ENCODE assay signal across 18 cellular contexts in genomic region chr7:140013676-140014075, GRCh38. TPM values are rescaled to one million over a fixed set of nuclear protein-coding genes. Genes with fewer than 3 reads are reported as not detected.
DNase-seq lines count a peak whose midpoint lies in the region; ATAC-seq lines count a peak whose summit lies in the region.
"Had no signal": no experiment of that assay in that cellular context is flagged by ENCODE, and none has a peak within 500 bp of the region (broad histone marks: within the 10 kb centered on the region; RNA-seq: fewer than 3 reads in every experiment).

No MANE protein-coding gene starts in this region.

- ATAC-seq in stimulated activated effector memory CD8-positive, alpha-beta T cell treated with anti-CD3 and anti-CD28 coated beads, Interleukin-12 subunit alpha, Interleukin-12 subunit beta, amount 100 ng/mL, for 72 hours, result no peak
- ATAC-seq: A549, HepG2 had no signal

- H3K4me3 Mint-ChIP-seq in stimulated activated effector memory CD8-positive, alpha-beta T cell treated with anti-CD3 and anti-CD28 coated beads, Interleukin-12 subunit alpha, Interleukin-12 subunit beta, amount 100 ng/mL, for 72 hours, result no peak overlapping the region
- H3K4me3 Mint-ChIP-seq: CD4-positive, alpha-beta T cell; IgD-negative memory B cell had no signal

- H3K4me1 Mint-ChIP-seq in stimulated activated effector memory CD8-positive, alpha-beta T cell treated with anti-CD3 and anti-CD28 coated beads, Interleukin-12 subunit alpha, Interleukin-12 subunit beta, amount 100 ng/mL, for 72 hours, result no peaks in the 10 kb centered on the region

- DNase-seq in activated effector memory CD4-positive, alpha-beta T cell treated with anti-CD3 and anti-CD28 coated beads, Interleukin-2, amount 50 U/mL, for 16 hours, result peak; percentile 55
- no peak for DNase-seq in activated effector memory CD4-positive, alpha-beta T cell treated with Interleukin-2 at 50 U/mL for 16 hours
- DNase-seq in mesenteric fat pad (ENCODE audit: low spot score) (peak; percentile 43), NCI-H1694 treated with DMSO at 0.1 percent for 48 hours (lab: John Stamatoyannopoulos, UW) (no peak), DMS114 treated with DMSO at 0.1 percent for 48 hours (lab: John Stamatoyannopoulos, UW; ENCODE audit: unreplicated experiment) (no peak)
- DNase-seq in stimulated activated effector memory CD8-positive, alpha-beta T cell treated with anti-CD3 and anti-CD28 coated beads, Interleukin-12 subunit alpha, Interleukin-12 subunit beta, amount 100 ng/mL, for 72 hours (ENCODE audit: low spot score in 2 of 2), result no peak
- DNase-seq in activated CD4-positive, CD25-positive, alpha-beta regulatory T cell (lab: John Stamatoyannopoulos, UW), result no peak
- DNase-seq: AML-193; Caco-2; CD4-positive, alpha-beta T cell; DMS153; DMS79; GDM1; GOT3; H7 had no signal

- H3K36me3 Mint-ChIP-seq in stimulated activated effector memory CD8-positive, alpha-beta T cell treated with anti-CD3 and anti-CD28 coated beads, Interleukin-12 subunit alpha, Interleukin-12 subunit beta, amount 100 ng/mL, for 72 hours, result peaks cover 10% of the 10 kb centered on the region

- H3K27ac Mint-ChIP-seq in stimulated activated effector memory CD8-positive, alpha-beta T cell treated with anti-CD3 and anti-CD28 coated beads, Interleukin-12 subunit alpha, Interleukin-12 subunit beta, amount 100 ng/mL, for 72 hours, result peak overlapping the region; percentile 14
- H3K27ac Mint-ChIP-seq: CD4-positive, alpha-beta T cell; IgD-negative memory B cell had no signal

- no peaks in the 10 kb centered on the region for H3K9me3 Mint-ChIP-seq in stimulated activated effector memory CD8-positive, alpha-beta T cell treated with anti-CD3 and anti-CD28 coated beads, Interleukin-12 subunit alpha, Interleukin-12 subunit beta, amount 100 ng/mL, for 72 hours
- H3K9me3 Mint-ChIP-seq: CD4-positive, alpha-beta T cell had no signal

RNA-seq across cellular contexts. Expression of gene PARP12, which starts 49.1 kb away (rescaled TPM):
- 43.8 TPM for total RNA-seq in mesenteric fat pad

Comparison
In these comparisons a context has a peak if more than half of its experiments do, and no peak if none do; other contexts are left out.
1. DNase-seq: peak in activated effector memory CD4-positive, alpha-beta T cell treated with anti-CD3 and anti-CD28 coated beads, Interleukin-2, amount 50 U/mL, for 16 hours (single experiment) and mesenteric fat pad (single experiment); none in activated effector memory CD4-positive, alpha-beta T cell treated with Interleukin-2 at 50 U/mL for 16 hours (single experiment), stimulated activated effector memory CD8-positive, alpha-beta T cell treated with anti-CD3 and anti-CD28 coated beads, Interleukin-12 subunit alpha, Interleukin-12 subunit beta, amount 100 ng/mL, for 72 hours (0 of 2), NCI-H1694 treated with DMSO at 0.1 percent for 48 hours (single experiment), DMS114 treated with DMSO at 0.1 percent for 48 hours (single experiment) and activated CD4-positive, CD25-positive, alpha-beta regulatory T cell (0 of 4).